ENCODE assay signal across 1 cellular context in genomic region chr17:78125138-78125913, GRCh38.
TF ChIP-seq lines count a peak whose summit lies in the region.

No MANE protein-coding gene starts in this region.

TF ChIP-seq in H1, 55 proteins besides CTCF, POLR2A, EP300 and RAD21:
- TF ChIP-seq FOSL1 (IDR thresholded peaks at IDR 0.05; ENCODE audit: insufficient read depth, low read depth, low read length) = no peak
- no peak for TF ChIP-seq TCF12 (IDR thresholded peaks at IDR 0.05; ENCODE audit: low read depth, low read length)
- TF ChIP-seq ASH2L (IDR thresholded peaks at IDR 0.05; ENCODE audit: low read length) = no peak
- no peak for TF ChIP-seq EGR1 (IDR thresholded peaks at IDR 0.05; ENCODE audit: borderline replicate concordance, low read depth, low read length)
- no peak for TF ChIP-seq CBX8 (IDR thresholded peaks at IDR 0.05; ENCODE audit: borderline replicate concordance, low read depth, low read length)
- no peak for TF ChIP-seq SRF (IDR thresholded peaks at IDR 0.05; ENCODE audit: low read depth, low read length)
- TF ChIP-seq TAF1 (IDR thresholded peaks at IDR 0.05; ENCODE audit: low read depth, low read length) = no peak
- TF ChIP-seq TAF7 (optimal IDR thresholded peaks at IDR 0.05; ENCODE audit: borderline replicate concordance, low read depth, low read length) = no peak
- no peak for TF ChIP-seq BCL11A (IDR thresholded peaks at IDR 0.05; ENCODE audit: low read depth in 2 of 2, low read length in 2 of 2)
- no peak for TF ChIP-seq KDM5A (IDR thresholded peaks at IDR 0.05; ENCODE audit: low read length)
- TF ChIP-seq BRCA1 (IDR thresholded peaks at IDR 0.05; ENCODE audit: low read depth, low read length) = no peak
- TF ChIP-seq YY1 (IDR thresholded peaks at IDR 0.05; ENCODE audit: low read depth, low read length) = no peak
- no peak for TF ChIP-seq E2F6 (IDR thresholded peaks at IDR 0.05)
- TF ChIP-seq SP1 (IDR thresholded peaks at IDR 0.05; ENCODE audit: low read depth, low read length) = no peak
- TF ChIP-seq GTF2F1 (IDR thresholded peaks at IDR 0.05; ENCODE audit: borderline replicate concordance, low read depth, low read length) = no peak
- no peak for TF ChIP-seq SAP30 (IDR thresholded peaks at IDR 0.05; ENCODE audit: insufficient read depth, insufficient replicate concordance, low read length)
- no peak for TF ChIP-seq GABPA (IDR thresholded peaks at IDR 0.05; ENCODE audit: borderline replicate concordance, insufficient read depth, low read length)
TF ChIP-seq in H1: peak in this region for 0.
